9 cellular contexts compared by ENCODE assay signal in the genomic region with DNA sequence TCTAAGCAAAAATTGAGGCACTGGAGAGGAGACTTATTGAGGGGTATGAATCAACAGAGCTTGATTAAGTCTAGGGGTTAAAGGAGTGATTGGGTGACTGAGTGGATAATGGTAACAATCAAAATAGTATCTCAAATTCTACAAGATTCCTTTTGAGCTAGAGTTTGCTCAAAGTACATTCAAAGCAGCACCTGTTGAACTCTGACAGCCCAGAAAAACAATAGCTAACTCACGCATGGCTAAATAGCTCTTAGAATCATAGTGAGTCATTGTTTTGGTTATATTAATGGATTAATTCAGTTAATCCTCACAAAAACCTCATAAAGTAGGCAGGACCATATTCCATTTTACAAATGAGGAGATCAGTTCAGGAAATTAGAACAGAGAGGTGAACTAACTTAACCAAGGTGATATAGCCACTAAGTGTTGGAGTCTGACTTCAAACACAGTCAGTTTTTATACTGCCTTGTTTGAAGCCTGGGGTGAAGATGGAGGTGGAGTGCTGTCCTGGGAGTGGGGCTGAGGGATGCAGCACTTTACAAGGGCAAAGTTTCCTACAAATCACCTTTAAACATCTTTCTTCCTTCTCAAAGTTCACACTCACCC. TPM values are rescaled to one million over a fixed set of nuclear protein-coding genes. Genes with fewer than 3 reads are reported as not detected.
DNase-seq lines count a peak whose midpoint lies in the region; ATAC-seq and TF ChIP-seq lines count a peak whose summit lies in the region.
"Had no signal": no experiment of that assay in that cellular context is flagged by ENCODE, and none has a peak within 500 bp of the region (broad histone marks: within the 10 kb centered on the region; RNA-seq: fewer than 3 reads in every experiment).

No MANE protein-coding gene starts in this region.

- no peaks in the 10 kb centered on the region for H3K9me3 Mint-ChIP-seq in Caco-2 (ENCODE audit: unreplicated experiment)

- TF ChIP-seq CTCF in Caco-2 (IDR thresholded peaks at IDR 0.05; ENCODE audit: insufficient read depth in 1 of 2, low read depth in 1 of 2, low read length in 1 of 2, severe bottlenecking in 1 of 2, unreplicated experiment in 1 of 2), result no peak
- no peak for TF ChIP-seq CTCF in upper lobe of left lung (IDR thresholded peaks at IDR 0.05)

- no peaks in the 10 kb centered on the region for H3K27me3 ChIP-seq in Caco-2 (replicated peaks; ENCODE audit: control insufficient read depth, insufficient read depth, low read length)
- H3K27me3 ChIP-seq in upper lobe of left lung, result no peaks in the 10 kb centered on the region

- intact Hi-C loops in Caco-2 (cut with micrococcal nuclease; ENCODE audit: unreplicated experiment), result no loop called here

- ATAC-seq in GM19467 (IDR thresholded peaks at IDR 0.05; ENCODE audit: unreplicated experiment) (peak; percentile 37), HG03460 (IDR thresholded peaks at IDR 0.05; ENCODE audit: unreplicated experiment) (peak; percentile 45), upper lobe of left lung (ENCODE audit: low FRiP score in 2 of 2) (no peak)

- H3K4me1 Mint-ChIP-seq in Caco-2 (ENCODE audit: low read depth, unreplicated experiment), result peaks cover 19% of the 10 kb centered on the region

- peak overlapping the region; percentile 19 to 46 (median 36) for H3K27ac ChIP-seq in upper lobe of left lung
- H3K27ac ChIP-seq: thoracic aorta had no signal

- POLR2A ChIA-PET in Caco-2 (lab: Charles Lee), result no interaction called here

- H3K4me3 ChIP-seq in Caco-2 (ENCODE audit: low read depth, low read length) (no peak overlapping the region), upper lobe of left lung (no peak overlapping the region)

- BruUV-seq in Caco-2 (replicated peaks; lab: Mats Ljungman, UMichigan), result no TSS peak

- H3K4me1 ChIP-seq in Caco-2 (peaks cover 36% of the 10 kb centered on the region), upper lobe of left lung (peaks cover 0 to 16% (median 7%) of the 10 kb centered on the region in 4 donors)

- H3K36me3 ChIP-seq in Caco-2 (ENCODE audit: control insufficient read depth, insufficient read depth, low read length) (no peaks in the 10 kb centered on the region), upper lobe of left lung (no peaks in the 10 kb centered on the region)
- H3K36me3 ChIP-seq: thoracic aorta had no signal

- no peak for TF ChIP-seq EP300 in upper lobe of left lung (IDR thresholded peaks at IDR 0.05)

- CTCF ChIA-PET in Caco-2 (lab: Charles Lee), result no interaction called here

- peaks cover 6% of the 10 kb centered on the region for H3K36me3 Mint-ChIP-seq in Caco-2 (ENCODE audit: insufficient read depth, unreplicated experiment)

- H3K27me3 Mint-ChIP-seq in Caco-2 (ENCODE audit: insufficient read depth, unreplicated experiment), result no peaks in the 10 kb centered on the region

- H3K9me3 ChIP-seq in Caco-2 (no peaks in the 10 kb centered on the region; the same call in 1 of the 2 replicates), upper lobe of left lung (no peaks in the 10 kb centered on the region)
- H3K9me3 ChIP-seq: thoracic aorta had no signal

- peak overlapping the region; percentile 23 for H3K4me3 Mint-ChIP-seq in Caco-2 (ENCODE audit: unreplicated experiment)

- H3K27ac Mint-ChIP-seq in Caco-2 (ENCODE audit: unreplicated experiment), result peak overlapping the region; percentile 30

- TF ChIP-seq POLR2A in upper lobe of left lung (IDR thresholded peaks at IDR 0.05), result no peak

- WGBS in upper lobe of left lung, 2 donors, result 83 to 93% methylated on average over 1 of the region's 1 CpG

- DNase-seq in Caco-2 (no peak), dermis blood vessel endothelial cell (peak; percentile 44), upper lobe of left lung (no peak), NOMO-1 treated with dmso at 0.1 percent for 144 hours (lab: John Stamatoyannopoulos, UW; ENCODE audit: unreplicated experiment) (no peak), MV-4-11 (lab: John Stamatoyannopoulos, UW) (no peak)
- no peak for DNase-seq in activated CD4-positive, CD25-positive, alpha-beta regulatory T cell (lab: John Stamatoyannopoulos, UW)

RNA-seq across cellular contexts. Expression of gene PPM1K, which starts 35.9 kb away (rescaled TPM):
- total RNA-seq in Caco-2 (2022) (23.8 and 24.3 TPM in 2 replicates), dermis blood vessel endothelial cell (7.9 and 8.0 TPM in 2 replicates), upper lobe of left lung (10 to 100 TPM; 18.4 to 56.0 (median 26.0) TPM)

RNA-seq across cellular contexts. Expression of gene HERC6, which starts 58.4 kb away (rescaled TPM):
- total RNA-seq in Caco-2 (2022), result 6.5 and 7.6 TPM in 2 replicates
- 7.8 and 11.5 TPM in 2 replicates for total RNA-seq in dermis blood vessel endothelial cell
- 10 to 100 TPM in 4 of 6 donors, 1 to 10 TPM in 2; 6.7 to 27.2 (median 13.1) TPM for total RNA-seq in upper lobe of left lung

Comparison
In these comparisons a context has a peak if more than half of its experiments do, and no peak if none do; other contexts are left out.
1. ATAC-seq: peak in GM19467 (single experiment) and HG03460 (single experiment); none in upper lobe of left lung (0 of 2).